14 cellular contexts compared by ENCODE assay signal in genomic region chr12:121860699-121861098, GRCh38. TPM values are rescaled to one million over a fixed set of nuclear protein-coding genes. Genes with fewer than 3 reads are reported as not detected.
"Had no signal": no experiment of that assay in that cellular context is flagged by ENCODE, and none has a peak within 500 bp of the region (broad histone marks: within the 10 kb centered on the region; RNA-seq: fewer than 3 reads in every experiment).

No MANE protein-coding gene starts in this region.

RNA-seq across cellular contexts. Expression of gene HPD, which starts 2.0 kb away (rescaled TPM):
- total RNA-seq: activated CD4-positive, alpha-beta memory T cell treated with anti-CD3 and anti-CD28 coated beads for 36 hours; activated CD4-positive, alpha-beta T cell treated with anti-CD3 and anti-CD28 coated beads for 36 hours; activated CD4-positive, alpha-beta T cell treated with anti-CD3 and anti-CD28 coated beads, Interleukin-2, amount 10 ng/mL, durations not matched to agents 24 days and 14 days; activated CD8-positive, alpha-beta memory T cell treated with anti-CD3 and anti-CD28 coated beads for 36 hours; activated CD8-positive, alpha-beta memory T cell treated with anti-CD3 and anti-CD28 coated beads, Interleukin-2, amount 10 ng/mL, durations not matched to agents 7 days and 5 days; activated CD8-positive, alpha-beta T cell treated with anti-CD3 and anti-CD28 coated beads, Interleukin-2, amount 10 ng/mL, durations not matched to agents 7 days and 5 days; activated naive CD4-positive, alpha-beta T cell treated with anti-CD3 and anti-CD28 coated beads for 36 hours; activated naive CD8-positive, alpha-beta T cell treated with anti-CD3 and anti-CD28 coated beads for 36 hours; activated T-helper 1 cell treated with anti-CD3 and anti-CD28 coated beads, Interleukin-12 subunit alpha, Interleukin-12 subunit beta, Interleukin-2, Interleukin-4 antibody, amounts not matched to agents 30 ng/mL and 10 ng/mL and 1 ng/mL, durations not matched to agents 14 hours and 24 hours and 36 hours; activated T-helper 2 cell treated with anti-CD3 and anti-CD28 coated beads, Interferon-gamma antibody, Interleukin-2, Interleukin-4, amounts not matched to agents 10 μg/mL and 5 μg/mL and 100 μg/mL, durations not matched to agents 14 hours and 24 hours and 36 hours; cerebellum; foreskin keratinocyte; glomerular endothelial cell; T-helper 2 cell treated with Interferon-gamma antibody and Interleukin-4, amounts not matched to agents 100 ng/mL and 5 ng/mL, for 36 hours had no signal
- polyA plus RNA-seq: foreskin keratinocyte had no signal
